ENCODE assay signal across 17 cellular contexts in genomic region chr10:22613011-22613410, GRCh38.
DNase-seq lines count a peak whose midpoint lies in the region; ATAC-seq and TF ChIP-seq lines count a peak whose summit lies in the region.
"Had no signal": no experiment of that assay in that cellular context is flagged by ENCODE, and none has a peak within 500 bp of the region (broad histone marks: within the 10 kb centered on the region; RNA-seq: fewer than 3 reads in every experiment).

No MANE protein-coding gene starts in this region.

- intact Hi-C loops in activated CD4-positive, alpha-beta T cell treated with anti-CD3 and anti-CD28 coated beads for 36 hours (cut with DNase I, micrococcal nuclease): loop anchor here (2.0 to 5.0 kb wide), 3 partner anchors 18 to 484 kb away; partner anchors contain the start of gene MSRB2 (in 1 of the 2)
- intact Hi-C loops in spleen (cut with DNase I; ENCODE audit: low total_unique reads): no loop called here

- no peaks in the 10 kb centered on the region for H3K27me3 ChIP-seq in spleen (replicated peaks in 1 of 7)
- H3K27me3 ChIP-seq: adrenal gland, tibial nerve had no signal

- no peak overlapping the region for H3K4me3 ChIP-seq in spleen
- H3K4me3 ChIP-seq: adrenal gland, tibial nerve had no signal

- DNase-seq in activated CD4-positive, alpha-beta T cell treated with anti-CD3 and anti-CD28 coated beads for 36 hours: no peak
- DNase-seq in activated CD4-positive, alpha-beta T cell treated with anti-CD3 and anti-CD28 coated beads for 4 hours: no peak
- DNase-seq in WTC11 (ENCODE audit: low spot score) (no peak), spleen (no peak), NCI-H2227 treated with DMSO at 0.1 percent for 48 hours (lab: John Stamatoyannopoulos, UW) (no peak)
- DNase-seq: adrenal gland, DMS79 treated with DMSO at 0.1 percent for 48 hours, foreskin fibroblast, left cardiac atrium, MM.1S, NCI-H1930, NCI-H524 had no signal

- H3K27me3 Mint-ChIP-seq in activated CD4-positive, alpha-beta T cell treated with anti-CD3 and anti-CD28 coated beads for 36 hours: no peaks in the 10 kb centered on the region
- no peaks in the 10 kb centered on the region for H3K27me3 Mint-ChIP-seq in WTC11 (ENCODE audit: low read depth)

- peaks cover 26% of the 10 kb centered on the region for H3K36me3 Mint-ChIP-seq in activated CD4-positive, alpha-beta T cell treated with anti-CD3 and anti-CD28 coated beads for 36 hours (ENCODE audit: low read depth)
- H3K36me3 Mint-ChIP-seq in WTC11: peaks cover 29% of the 10 kb centered on the region

- CTCF ChIA-PET in activated CD4-positive, alpha-beta T cell treated with anti-CD3 and anti-CD28 coated beads for 36 hours (lab: Charles Lee): interaction anchor here (0.7 to 3.8 kb wide), 3 partner anchors 13 to 103 kb away, joined by 3 to 13 read pairs (median 6); no protein-coding TSS in a partner anchor
- CTCF ChIA-PET in WTC11 (lab: Charles Lee): no interaction called here

- POLR2A ChIA-PET in activated CD4-positive, alpha-beta T cell treated with anti-CD3 and anti-CD28 coated beads for 36 hours (lab: Charles Lee): interaction anchor here (1.1 to 1.3 kb wide), 2 partner anchors 9 to 17 kb away, joined by 3 to 15 read pairs; no protein-coding TSS in a partner anchor
- POLR2A ChIA-PET in WTC11 (lab: Charles Lee): no interaction called here

- H3K4me3 Mint-ChIP-seq in activated CD4-positive, alpha-beta T cell treated with anti-CD3 and anti-CD28 coated beads for 36 hours: peak overlapping the region; percentile 65
- no peak overlapping the region for H3K4me3 Mint-ChIP-seq in WTC11

- TF ChIP-seq CTCF in WTC11 (IDR thresholded peaks at IDR 0.05): no peak
- no peak for TF ChIP-seq CTCF in spleen (IDR thresholded peaks at IDR 0.05 in 8 of 11, conservative IDR thresholded peaks at IDR 0.05 in 3 of 11)

- peaks cover 92% of the 10 kb centered on the region for H3K4me1 Mint-ChIP-seq in activated CD4-positive, alpha-beta T cell treated with anti-CD3 and anti-CD28 coated beads for 36 hours
- peaks cover 84% of the 10 kb centered on the region for H3K4me1 Mint-ChIP-seq in WTC11

- peaks cover 2% of the 10 kb centered on the region for H3K9me3 Mint-ChIP-seq in activated CD4-positive, alpha-beta T cell treated with anti-CD3 and anti-CD28 coated beads for 36 hours (ENCODE audit: low read depth)
- peaks cover 20% of the 10 kb centered on the region for H3K9me3 Mint-ChIP-seq in WTC11

- H3K4me1 ChIP-seq in spleen: peaks cover 56 to 100% (median 100%) of the 10 kb centered on the region in 6 donors

- 85 to 94% (median 93%) methylated on average over 6 of the region's 6 CpGs for WGBS in spleen, 5 donors

- H3K27ac Mint-ChIP-seq in activated CD4-positive, alpha-beta T cell treated with anti-CD3 and anti-CD28 coated beads for 36 hours: peak overlapping the region; percentile 76
- H3K27ac Mint-ChIP-seq in WTC11: peak overlapping the region; percentile 6; the same call in 1 of the 2 replicates

- H3K36me3 ChIP-seq in spleen: peaks cover 0 to 42% (median 5%) of the 10 kb centered on the region in 6 donors
- H3K36me3 ChIP-seq: adrenal gland had no signal

- H3K27ac ChIP-seq in cingulate gyrus (ENCODE audit: low read depth, low read length) (peak overlapping the region; percentile 95), spleen (peak overlapping the region in 5 of 8 donors; percentile 65 to 92 (median 86))
- H3K27ac ChIP-seq: adrenal gland, C4-2B had no signal

- no peak for TF ChIP-seq POLR2A in spleen (IDR thresholded peaks at IDR 0.05)

- no peak for ATAC-seq in activated CD4-positive, alpha-beta T cell treated with anti-CD3 and anti-CD28 coated beads for 36 hours
- ATAC-seq in WTC11 (no peak), GM21576 (IDR thresholded peaks at IDR 0.05; ENCODE audit: unreplicated experiment) (no peak), HG03378 (IDR thresholded peaks at IDR 0.05; ENCODE audit: unreplicated experiment) (no peak)
- ATAC-seq: left cardiac atrium had no signal

- no peaks in the 10 kb centered on the region for H3K9me3 ChIP-seq in spleen
- H3K9me3 ChIP-seq: adrenal gland, tibial nerve had no signal

TF ChIP-seq in WTC11, 78 proteins besides CTCF, POLR2A, EP300 and RAD21:
- TF ChIP-seq STAT6 (CRISPR knock-in tag; conservative IDR thresholded peaks at IDR 0.05; ENCODE audit: low read depth) (no peak), MAX (CRISPR knock-in tag; IDR thresholded peaks at IDR 0.05) (no peak), ZNF423 (CRISPR knock-in tag; IDR thresholded peaks at IDR 0.05) (no peak), MXD4 (CRISPR knock-in tag; IDR thresholded peaks at IDR 0.05; ENCODE audit: borderline replicate concordance) (no peak), ATF1 (CRISPR knock-in tag; IDR thresholded peaks at IDR 0.05) (no peak), PRRX2 (CRISPR knock-in tag; IDR thresholded peaks at IDR 0.05) (no peak)
